ENCODE assay signal across 25 cellular contexts in the genomic region with DNA sequence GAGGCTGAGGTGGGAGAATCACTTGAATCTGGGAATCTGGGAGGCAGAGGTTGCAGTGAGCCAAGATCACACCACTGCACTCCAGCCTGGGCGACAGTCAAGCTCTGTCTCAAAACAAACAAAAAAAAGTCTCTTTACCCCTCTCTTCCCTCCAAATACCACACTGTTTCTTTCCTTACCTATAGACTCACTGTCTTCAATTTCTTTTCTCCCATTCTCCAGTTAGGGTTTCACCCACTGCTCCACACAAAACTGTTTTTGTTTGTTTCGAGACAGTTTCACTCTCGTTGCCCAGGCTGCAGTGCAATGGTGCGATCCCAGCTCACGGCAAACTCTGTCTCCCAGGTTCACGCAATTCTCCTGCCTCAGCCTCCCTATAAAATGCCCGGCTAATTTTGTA. TPM values are rescaled to one million over a fixed set of nuclear protein-coding genes. Genes with fewer than 3 reads are reported as not detected.
DNase-seq lines count a peak whose midpoint lies in the region; ATAC-seq and TF ChIP-seq lines count a peak whose summit lies in the region.
"Had no signal": no experiment of that assay in that cellular context is flagged by ENCODE, and none has a peak within 500 bp of the region (broad histone marks: within the 10 kb centered on the region; RNA-seq: fewer than 3 reads in every experiment).

No MANE protein-coding gene starts in this region.

- CTCF ChIA-PET in activated naive CD4-positive, alpha-beta T cell treated with anti-CD3 and anti-CD28 coated beads, Interleukin-2, amount 10 ng/mL, durations not matched to agents 7 days and 5 days (lab: Charles Lee) = no interaction called here
- CTCF ChIA-PET in WTC11 (lab: Charles Lee) = interaction anchor here (2.0 to 3.1 kb wide), 2 partner anchors 9 to 249 kb away, joined by 5 to 17 read pairs; partner anchors contain the start of gene TBC1D10B

- no peak overlapping the region for H3K4me3 Mint-ChIP-seq in activated CD4-positive, alpha-beta T cell treated with anti-CD3 and anti-CD28 coated beads, Interleukin-2, amount 10 ng/mL, durations not matched to agents 24 days and 14 days
- no peak overlapping the region for H3K4me3 Mint-ChIP-seq in activated naive CD4-positive, alpha-beta T cell treated with anti-CD3 and anti-CD28 coated beads, Interleukin-2, amount 10 ng/mL, durations not matched to agents 7 days and 5 days
- H3K4me3 Mint-ChIP-seq in WTC11 = no peak overlapping the region
- no peak overlapping the region for H3K4me3 Mint-ChIP-seq in stimulated activated effector memory CD8-positive, alpha-beta T cell treated with anti-CD3 and anti-CD28 coated beads, Interleukin-12 subunit alpha, Interleukin-12 subunit beta, amount 100 ng/mL, for 72 hours
- H3K4me3 Mint-ChIP-seq: B cell, CD14-positive monocyte had no signal

- POLR2A ChIA-PET in WTC11 (lab: Charles Lee) = no interaction called here

- H3K9me3 Mint-ChIP-seq in activated CD4-positive, alpha-beta T cell treated with anti-CD3 and anti-CD28 coated beads, Interleukin-2, amount 10 ng/mL, durations not matched to agents 24 days and 14 days = no peaks in the 10 kb centered on the region
- H3K9me3 Mint-ChIP-seq in activated naive CD4-positive, alpha-beta T cell treated with anti-CD3 and anti-CD28 coated beads, Interleukin-2, amount 50 U/mL, for 72 hours = no peaks in the 10 kb centered on the region
- H3K9me3 Mint-ChIP-seq in activated naive CD4-positive, alpha-beta T cell treated with anti-CD3 and anti-CD28 coated beads, Interleukin-2, amount 10 ng/mL, durations not matched to agents 7 days and 5 days = no peaks in the 10 kb centered on the region
- no peaks in the 10 kb centered on the region for H3K9me3 Mint-ChIP-seq in WTC11
- H3K9me3 Mint-ChIP-seq in stimulated activated effector memory CD8-positive, alpha-beta T cell treated with anti-CD3 and anti-CD28 coated beads, Interleukin-12 subunit alpha, Interleukin-12 subunit beta, amount 100 ng/mL, for 72 hours = no peaks in the 10 kb centered on the region
- H3K9me3 Mint-ChIP-seq: CD14-positive monocyte; CD8-positive, alpha-beta memory T cell had no signal

- DNase-seq in activated CD4-positive, alpha-beta T cell treated with anti-CD3 and anti-CD28 coated beads, Interleukin-2, amount 10 ng/mL, durations not matched to agents 24 days and 14 days = no peak
- DNase-seq in activated CD4-positive, alpha-beta T cell treated with anti-CD3 and anti-CD28 coated beads, Interleukin-2, amount 50 U/mL, for 48 hours = no peak
- DNase-seq in activated naive CD4-positive, alpha-beta T cell treated with anti-CD3 and anti-CD28 coated beads, Interleukin-2, amount 50 U/mL, for 72 hours (ENCODE audit: low spot score in 2 of 2) = no peak
- no peak for DNase-seq in activated naive CD4-positive, alpha-beta T cell treated with anti-CD3 and anti-CD28 coated beads, Interleukin-2, amount 10 ng/mL, durations not matched to agents 7 days and 5 days
- DNase-seq in WTC11 (ENCODE audit: low spot score) (no peak), NCI-H2196 treated with DMSO at 0.1 percent for 48 hours (lab: John Stamatoyannopoulos, UW; ENCODE audit: unreplicated experiment) (no peak), superior temporal gyrus (ENCODE audit: extremely low spot score) (no peak)
- no peak for DNase-seq in stimulated activated effector memory CD8-positive, alpha-beta T cell treated with anti-CD3 and anti-CD28 coated beads, Interleukin-12 subunit alpha, Interleukin-12 subunit beta, amount 100 ng/mL, for 72 hours (ENCODE audit: low spot score in 2 of 2)
- DNase-seq: Calu3; CD8-positive, alpha-beta memory T cell; DMS79 treated with DMSO at 0.1 percent for 48 hours; GF-D8; GOT3; Kasumi-1; NCI-H1092 treated with DMSO at 0.1 percent for 48 hours; NCI-H1436; NCI-H187 treated with DMSO at 0.1 percent for 48 hours; NCI-H2171 treated with DMSO at 0.1 percent for 48 hours; NCI-H524; NCI-H774 had no signal

- no peaks in the 10 kb centered on the region for H3K27me3 Mint-ChIP-seq in activated CD4-positive, alpha-beta T cell treated with anti-CD3 and anti-CD28 coated beads, Interleukin-2, amount 10 ng/mL, durations not matched to agents 24 days and 14 days
- H3K27me3 Mint-ChIP-seq in activated naive CD4-positive, alpha-beta T cell treated with anti-CD3 and anti-CD28 coated beads, Interleukin-2, amount 10 ng/mL, durations not matched to agents 7 days and 5 days = no peaks in the 10 kb centered on the region
- H3K27me3 Mint-ChIP-seq in WTC11 (ENCODE audit: low read depth) = no peaks in the 10 kb centered on the region; the same call in 1 of the 2 replicates
- H3K27me3 Mint-ChIP-seq: B cell; CD8-positive, alpha-beta memory T cell had no signal

- peak overlapping the region; percentile 72 for H3K27ac Mint-ChIP-seq in activated CD4-positive, alpha-beta T cell treated with anti-CD3 and anti-CD28 coated beads, Interleukin-2, amount 10 ng/mL, durations not matched to agents 24 days and 14 days
- H3K27ac Mint-ChIP-seq in activated naive CD4-positive, alpha-beta T cell treated with anti-CD3 and anti-CD28 coated beads, Interleukin-2, amount 50 U/mL, for 72 hours = peak overlapping the region; percentile 50 to 52
- H3K27ac Mint-ChIP-seq in activated naive CD4-positive, alpha-beta T cell treated with anti-CD3 and anti-CD28 coated beads, Interleukin-2, amount 10 ng/mL, durations not matched to agents 7 days and 5 days = no peak overlapping the region
- peak overlapping the region; percentile 85 for H3K27ac Mint-ChIP-seq in WTC11
- peak overlapping the region; percentile 81 for H3K27ac Mint-ChIP-seq in stimulated activated effector memory CD8-positive, alpha-beta T cell treated with anti-CD3 and anti-CD28 coated beads, Interleukin-12 subunit alpha, Interleukin-12 subunit beta, amount 100 ng/mL, for 72 hours
- H3K27ac Mint-ChIP-seq: B cell had no signal

- no peak for TF ChIP-seq CTCF in WTC11 (IDR thresholded peaks at IDR 0.05)

- no peak for ATAC-seq in activated naive CD4-positive, alpha-beta T cell treated with anti-CD3 and anti-CD28 coated beads, Interleukin-2, amount 50 U/mL, for 72 hours
- ATAC-seq in WTC11 = no peak
- no peak for ATAC-seq in stimulated activated effector memory CD8-positive, alpha-beta T cell treated with anti-CD3 and anti-CD28 coated beads, Interleukin-12 subunit alpha, Interleukin-12 subunit beta, amount 100 ng/mL, for 72 hours
- ATAC-seq: HCT116, K562 had no signal

- H3K4me1 Mint-ChIP-seq in activated CD4-positive, alpha-beta T cell treated with anti-CD3 and anti-CD28 coated beads, Interleukin-2, amount 10 ng/mL, durations not matched to agents 24 days and 14 days = peaks cover 26% of the 10 kb centered on the region
- H3K4me1 Mint-ChIP-seq in activated naive CD4-positive, alpha-beta T cell treated with anti-CD3 and anti-CD28 coated beads, Interleukin-2, amount 10 ng/mL, durations not matched to agents 7 days and 5 days = peaks cover 35% of the 10 kb centered on the region
- H3K4me1 Mint-ChIP-seq in WTC11 = peaks cover 17% of the 10 kb centered on the region
- peaks cover 29% of the 10 kb centered on the region for H3K4me1 Mint-ChIP-seq in stimulated activated effector memory CD8-positive, alpha-beta T cell treated with anti-CD3 and anti-CD28 coated beads, Interleukin-12 subunit alpha, Interleukin-12 subunit beta, amount 100 ng/mL, for 72 hours

- peaks cover 53% of the 10 kb centered on the region for H3K36me3 Mint-ChIP-seq in activated CD4-positive, alpha-beta T cell treated with anti-CD3 and anti-CD28 coated beads, Interleukin-2, amount 10 ng/mL, durations not matched to agents 24 days and 14 days (ENCODE audit: low read depth)
- H3K36me3 Mint-ChIP-seq in activated naive CD4-positive, alpha-beta T cell treated with anti-CD3 and anti-CD28 coated beads, Interleukin-2, amount 50 U/mL, for 72 hours = peaks cover 6 to 12% of the 10 kb centered on the region in 2 donors
- H3K36me3 Mint-ChIP-seq in activated naive CD4-positive, alpha-beta T cell treated with anti-CD3 and anti-CD28 coated beads, Interleukin-2, amount 10 ng/mL, durations not matched to agents 7 days and 5 days = peaks cover 66% of the 10 kb centered on the region
- H3K36me3 Mint-ChIP-seq in WTC11 = peaks cover 30% of the 10 kb centered on the region
- peaks cover 83% of the 10 kb centered on the region for H3K36me3 Mint-ChIP-seq in stimulated activated effector memory CD8-positive, alpha-beta T cell treated with anti-CD3 and anti-CD28 coated beads, Interleukin-12 subunit alpha, Interleukin-12 subunit beta, amount 100 ng/mL, for 72 hours

- intact Hi-C loops in activated CD4-positive, alpha-beta T cell treated with anti-CD3 and anti-CD28 coated beads, Interleukin-2, amount 10 ng/mL, durations not matched to agents 24 days and 14 days (cut with micrococcal nuclease) = no loop called here

TF ChIP-seq in WTC11, 78 proteins besides CTCF, POLR2A, EP300 and RAD21:
- TF ChIP-seq TCF7 (CRISPR knock-in tag; IDR thresholded peaks at IDR 0.05; ENCODE audit: low read depth) = no peak

RNA-seq across cellular contexts. Expression of gene CD2BP2, which starts 6.1 kb away (rescaled TPM):
- total RNA-seq in activated CD4-positive, alpha-beta T cell treated with anti-CD3 and anti-CD28 coated beads, Interleukin-2, amount 10 ng/mL, durations not matched to agents 24 days and 14 days = 80.5 and 93.2 TPM in 2 replicates
- 10 to 100 TPM; 57.3 to 64.4 TPM for total RNA-seq in activated naive CD4-positive, alpha-beta T cell treated with anti-CD3 and anti-CD28 coated beads, Interleukin-2, amount 50 U/mL, for 72 hours
- total RNA-seq in WTC11 (2021) = 51.0 to 56.6 TPM (median 51.1 TPM) in 3 replicates

RNA-seq across cellular contexts. Expression of gene TBC1D10B, which starts 9.1 kb away (rescaled TPM):
- total RNA-seq in activated CD4-positive, alpha-beta T cell treated with anti-CD3 and anti-CD28 coated beads, Interleukin-2, amount 10 ng/mL, durations not matched to agents 24 days and 14 days = 68.9 TPM in 2 replicates
- total RNA-seq in activated naive CD4-positive, alpha-beta T cell treated with anti-CD3 and anti-CD28 coated beads, Interleukin-2, amount 50 U/mL, for 72 hours = 10 to 100 TPM; 52.5 to 69.5 TPM
- 33.4 to 40.5 TPM (median 34.6 TPM) in 3 replicates for total RNA-seq in WTC11 (2021)

RNA-seq across cellular contexts. Expression of gene MYL11, which starts 13.4 kb away (rescaled TPM):
- total RNA-seq in activated CD4-positive, alpha-beta T cell treated with anti-CD3 and anti-CD28 coated beads, Interleukin-2, amount 10 ng/mL, durations not matched to agents 24 days and 14 days = 1.0 and 1.3 TPM in 2 replicates
- 1 to 10 TPM in 1 of 2 donors, under 1 TPM in 1; 0.97 to 1.2 TPM for total RNA-seq in activated naive CD4-positive, alpha-beta T cell treated with anti-CD3 and anti-CD28 coated beads, Interleukin-2, amount 50 U/mL, for 72 hours
- 0.80 to 1.3 TPM (median 0.85 TPM) in 3 replicates for total RNA-seq in WTC11 (2021)
- total RNA-seq: B cell, Calu3, M059J had no signal

RNA-seq across cellular contexts. Expression of gene SEPTIN1, which starts 21.2 kb away (rescaled TPM):
- total RNA-seq in activated CD4-positive, alpha-beta T cell treated with anti-CD3 and anti-CD28 coated beads, Interleukin-2, amount 10 ng/mL, durations not matched to agents 24 days and 14 days = 162 and 163 TPM in 2 replicates
- total RNA-seq in activated naive CD4-positive, alpha-beta T cell treated with anti-CD3 and anti-CD28 coated beads, Interleukin-2, amount 50 U/mL, for 72 hours = 100 to 1,000 TPM; 161 to 208 TPM
- 2.3 to 2.7 TPM (median 2.6 TPM) in 3 replicates for total RNA-seq in WTC11 (2021)

RNA-seq across cellular contexts. Expression of gene ZNF48, which starts 34.0 kb away (rescaled TPM):
- 16.5 and 18.3 TPM in 2 replicates for total RNA-seq in activated CD4-positive, alpha-beta T cell treated with anti-CD3 and anti-CD28 coated beads, Interleukin-2, amount 10 ng/mL, durations not matched to agents 24 days and 14 days
- 10 to 100 TPM in 1 of 2 donors, 1 to 10 TPM in 1; 7.6 to 10.9 TPM for total RNA-seq in activated naive CD4-positive, alpha-beta T cell treated with anti-CD3 and anti-CD28 coated beads, Interleukin-2, amount 50 U/mL, for 72 hours
- 31.3 to 39.3 TPM (median 32.1 TPM) in 3 replicates for total RNA-seq in WTC11 (2021)
